Comparison of ENCODE assay signal across 1 cellular context in the genomic region with DNA sequence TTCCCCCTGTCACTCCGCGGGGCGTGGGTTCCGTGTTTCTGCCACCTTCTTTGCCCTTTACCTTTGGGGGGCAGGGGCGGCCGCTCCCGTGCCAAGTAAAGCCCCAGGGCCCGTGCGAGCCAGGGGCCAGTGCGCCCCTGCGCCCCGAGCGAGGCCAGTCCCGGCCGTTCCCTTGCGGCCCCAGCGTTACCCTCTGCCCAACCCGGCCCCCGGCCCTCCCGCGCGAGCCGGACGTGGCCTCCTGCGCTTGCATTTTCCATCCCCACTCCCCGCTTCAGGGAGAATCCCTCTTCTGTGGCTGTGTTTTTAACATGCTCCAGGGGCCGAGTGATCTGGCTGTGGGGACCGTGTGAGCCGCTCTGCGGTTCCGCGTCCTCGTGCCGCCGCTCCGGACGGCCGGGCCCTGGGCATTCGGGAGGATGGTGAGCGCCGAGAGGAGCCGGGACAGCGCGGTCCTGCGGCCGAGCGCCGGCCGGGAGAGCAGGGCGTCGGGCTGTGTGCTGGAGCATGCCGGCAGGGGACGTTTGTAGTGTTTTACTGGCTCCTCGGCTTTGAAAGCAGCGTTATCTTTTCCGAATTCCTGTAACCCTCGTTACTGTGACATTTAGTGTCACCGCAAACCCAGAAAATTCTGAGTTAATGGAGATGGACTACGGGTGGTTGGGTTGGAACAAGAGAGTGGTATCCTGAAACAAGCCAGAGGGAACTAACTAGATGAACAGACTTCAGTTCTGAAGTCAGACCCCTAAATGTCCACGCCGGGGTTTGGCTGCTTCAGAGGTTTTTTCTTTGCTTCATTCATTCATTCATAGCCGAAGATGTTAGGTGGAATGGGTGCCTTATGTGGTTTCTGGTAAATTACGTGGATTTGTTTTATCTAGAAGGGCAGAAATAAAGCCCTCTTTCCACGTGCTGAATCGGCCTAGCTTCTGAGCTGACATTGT.
A peak's percentile ranks its signal among the peaks of the same experiment; 100 is the strongest.
TF ChIP-seq lines count a peak whose summit lies in the region.

No MANE protein-coding gene starts in this region.

TF ChIP-seq in WTC11, 78 proteins besides CTCF, POLR2A, EP300 and RAD21 (continued from another document):
- TF ChIP-seq, protein P1, sequence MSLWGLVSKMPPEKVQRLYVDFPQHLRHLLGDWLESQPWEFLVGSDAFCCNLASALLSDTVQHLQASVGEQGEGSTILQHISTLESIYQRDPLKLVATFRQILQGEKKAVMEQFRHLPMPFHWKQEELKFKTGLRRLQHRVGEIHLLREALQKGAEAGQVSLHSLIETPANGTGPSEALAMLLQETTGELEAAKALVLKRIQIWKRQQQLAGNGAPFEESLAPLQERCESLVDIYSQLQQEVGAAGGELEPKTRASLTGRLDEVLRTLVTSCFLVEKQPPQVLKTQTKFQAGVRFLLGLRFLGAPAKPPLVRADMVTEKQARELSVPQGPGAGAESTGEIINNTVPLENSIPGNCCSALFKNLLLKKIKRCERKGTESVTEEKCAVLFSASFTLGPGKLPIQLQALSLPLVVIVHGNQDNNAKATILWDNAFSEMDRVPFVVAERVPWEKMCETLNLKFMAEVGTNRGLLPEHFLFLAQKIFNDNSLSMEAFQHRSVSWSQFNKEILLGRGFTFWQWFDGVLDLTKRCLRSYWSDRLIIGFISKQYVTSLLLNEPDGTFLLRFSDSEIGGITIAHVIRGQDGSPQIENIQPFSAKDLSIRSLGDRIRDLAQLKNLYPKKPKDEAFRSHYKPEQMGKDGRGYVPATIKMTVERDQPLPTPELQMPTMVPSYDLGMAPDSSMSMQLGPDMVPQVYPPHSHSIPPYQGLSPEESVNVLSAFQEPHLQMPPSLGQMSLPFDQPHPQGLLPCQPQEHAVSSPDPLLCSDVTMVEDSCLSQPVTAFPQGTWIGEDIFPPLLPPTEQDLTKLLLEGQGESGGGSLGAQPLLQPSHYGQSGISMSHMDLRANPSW (CRISPR knock-in tag; conservative IDR thresholded peaks at IDR 0.05; ENCODE audit: low read depth) = no peak
- no peak for TF ChIP-seq TP53 (CRISPR knock-in tag; IDR thresholded peaks at IDR 0.05)
- TF ChIP-seq NFATC4 (CRISPR knock-in tag; IDR thresholded peaks at IDR 0.05) = no peak
- no peak for TF ChIP-seq ZNF671 (CRISPR knock-in tag; IDR thresholded peaks at IDR 0.05)
- TF ChIP-seq GRHL2 (CRISPR knock-in tag; IDR thresholded peaks at IDR 0.05; ENCODE audit: insufficient replicate concordance, severe bottlenecking) = no peak
- TF ChIP-seq TEAD4 (CRISPR knock-in tag; IDR thresholded peaks at IDR 0.05) = no peak
- TF ChIP-seq JAZF1 (CRISPR knock-in tag; IDR thresholded peaks at IDR 0.05) = no peak
- no peak for TF ChIP-seq EMX1 (CRISPR knock-in tag; IDR thresholded peaks at IDR 0.05)
- TF ChIP-seq ZNF138 (CRISPR knock-in tag; conservative IDR thresholded peaks at IDR 0.05) = no peak
- TF ChIP-seq, protein P2, sequence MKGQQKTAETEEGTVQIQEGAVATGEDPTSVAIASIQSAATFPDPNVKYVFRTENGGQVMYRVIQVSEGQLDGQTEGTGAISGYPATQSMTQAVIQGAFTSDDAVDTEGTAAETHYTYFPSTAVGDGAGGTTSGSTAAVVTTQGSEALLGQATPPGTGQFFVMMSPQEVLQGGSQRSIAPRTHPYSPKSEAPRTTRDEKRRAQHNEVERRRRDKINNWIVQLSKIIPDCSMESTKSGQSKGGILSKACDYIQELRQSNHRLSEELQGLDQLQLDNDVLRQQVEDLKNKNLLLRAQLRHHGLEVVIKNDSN (CRISPR knock-in tag; IDR thresholded peaks at IDR 0.05) = no peak
- TF ChIP-seq, protein P3, sequence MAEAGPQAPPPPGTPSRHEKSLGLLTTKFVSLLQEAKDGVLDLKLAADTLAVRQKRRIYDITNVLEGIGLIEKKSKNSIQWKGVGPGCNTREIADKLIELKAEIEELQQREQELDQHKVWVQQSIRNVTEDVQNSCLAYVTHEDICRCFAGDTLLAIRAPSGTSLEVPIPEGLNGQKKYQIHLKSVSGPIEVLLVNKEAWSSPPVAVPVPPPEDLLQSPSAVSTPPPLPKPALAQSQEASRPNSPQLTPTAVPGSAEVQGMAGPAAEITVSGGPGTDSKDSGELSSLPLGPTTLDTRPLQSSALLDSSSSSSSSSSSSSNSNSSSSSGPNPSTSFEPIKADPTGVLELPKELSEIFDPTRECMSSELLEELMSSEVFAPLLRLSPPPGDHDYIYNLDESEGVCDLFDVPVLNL (CRISPR knock-in tag; IDR thresholded peaks at IDR 0.05; ENCODE audit: borderline replicate concordance, low read depth) = no peak
- TF ChIP-seq, protein P4, sequence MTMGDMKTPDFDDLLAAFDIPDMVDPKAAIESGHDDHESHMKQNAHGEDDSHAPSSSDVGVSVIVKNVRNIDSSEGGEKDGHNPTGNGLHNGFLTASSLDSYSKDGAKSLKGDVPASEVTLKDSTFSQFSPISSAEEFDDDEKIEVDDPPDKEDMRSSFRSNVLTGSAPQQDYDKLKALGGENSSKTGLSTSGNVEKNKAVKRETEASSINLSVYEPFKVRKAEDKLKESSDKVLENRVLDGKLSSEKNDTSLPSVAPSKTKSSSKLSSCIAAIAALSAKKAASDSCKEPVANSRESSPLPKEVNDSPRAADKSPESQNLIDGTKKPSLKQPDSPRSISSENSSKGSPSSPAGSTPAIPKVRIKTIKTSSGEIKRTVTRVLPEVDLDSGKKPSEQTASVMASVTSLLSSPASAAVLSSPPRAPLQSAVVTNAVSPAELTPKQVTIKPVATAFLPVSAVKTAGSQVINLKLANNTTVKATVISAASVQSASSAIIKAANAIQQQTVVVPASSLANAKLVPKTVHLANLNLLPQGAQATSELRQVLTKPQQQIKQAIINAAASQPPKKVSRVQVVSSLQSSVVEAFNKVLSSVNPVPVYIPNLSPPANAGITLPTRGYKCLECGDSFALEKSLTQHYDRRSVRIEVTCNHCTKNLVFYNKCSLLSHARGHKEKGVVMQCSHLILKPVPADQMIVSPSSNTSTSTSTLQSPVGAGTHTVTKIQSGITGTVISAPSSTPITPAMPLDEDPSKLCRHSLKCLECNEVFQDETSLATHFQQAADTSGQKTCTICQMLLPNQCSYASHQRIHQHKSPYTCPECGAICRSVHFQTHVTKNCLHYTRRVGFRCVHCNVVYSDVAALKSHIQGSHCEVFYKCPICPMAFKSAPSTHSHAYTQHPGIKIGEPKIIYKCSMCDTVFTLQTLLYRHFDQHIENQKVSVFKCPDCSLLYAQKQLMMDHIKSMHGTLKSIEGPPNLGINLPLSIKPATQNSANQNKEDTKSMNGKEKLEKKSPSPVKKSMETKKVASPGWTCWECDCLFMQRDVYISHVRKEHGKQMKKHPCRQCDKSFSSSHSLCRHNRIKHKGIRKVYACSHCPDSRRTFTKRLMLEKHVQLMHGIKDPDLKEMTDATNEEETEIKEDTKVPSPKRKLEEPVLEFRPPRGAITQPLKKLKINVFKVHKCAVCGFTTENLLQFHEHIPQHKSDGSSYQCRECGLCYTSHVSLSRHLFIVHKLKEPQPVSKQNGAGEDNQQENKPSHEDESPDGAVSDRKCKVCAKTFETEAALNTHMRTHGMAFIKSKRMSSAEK (CRISPR knock-in tag; IDR thresholded peaks at IDR 0.05; ENCODE audit: borderline replicate concordance) = no peak
- 0 out of 2 replicates have a peak, but pooled peaks have one; percentile 5 for TF ChIP-seq SP1 (CRISPR knock-in tag; conservative IDR thresholded peaks at IDR 0.05)
- TF ChIP-seq, protein P5, sequence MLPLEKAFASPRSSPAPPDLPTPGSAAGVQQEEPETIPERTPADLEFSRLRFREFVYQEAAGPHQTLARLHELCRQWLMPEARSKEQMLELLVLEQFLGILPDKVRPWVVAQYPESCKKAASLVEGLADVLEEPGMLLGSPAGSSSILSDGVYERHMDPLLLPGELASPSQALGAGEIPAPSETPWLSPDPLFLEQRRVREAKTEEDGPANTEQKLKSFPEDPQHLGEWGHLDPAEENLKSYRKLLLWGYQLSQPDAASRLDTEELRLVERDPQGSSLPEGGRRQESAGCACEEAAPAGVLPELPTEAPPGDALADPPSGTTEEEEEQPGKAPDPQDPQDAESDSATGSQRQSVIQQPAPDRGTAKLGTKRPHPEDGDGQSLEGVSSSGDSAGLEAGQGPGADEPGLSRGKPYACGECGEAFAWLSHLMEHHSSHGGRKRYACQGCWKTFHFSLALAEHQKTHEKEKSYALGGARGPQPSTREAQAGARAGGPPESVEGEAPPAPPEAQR (CRISPR knock-in tag; IDR thresholded peaks at IDR 0.05) = no peak
- TF ChIP-seq, protein P6, sequence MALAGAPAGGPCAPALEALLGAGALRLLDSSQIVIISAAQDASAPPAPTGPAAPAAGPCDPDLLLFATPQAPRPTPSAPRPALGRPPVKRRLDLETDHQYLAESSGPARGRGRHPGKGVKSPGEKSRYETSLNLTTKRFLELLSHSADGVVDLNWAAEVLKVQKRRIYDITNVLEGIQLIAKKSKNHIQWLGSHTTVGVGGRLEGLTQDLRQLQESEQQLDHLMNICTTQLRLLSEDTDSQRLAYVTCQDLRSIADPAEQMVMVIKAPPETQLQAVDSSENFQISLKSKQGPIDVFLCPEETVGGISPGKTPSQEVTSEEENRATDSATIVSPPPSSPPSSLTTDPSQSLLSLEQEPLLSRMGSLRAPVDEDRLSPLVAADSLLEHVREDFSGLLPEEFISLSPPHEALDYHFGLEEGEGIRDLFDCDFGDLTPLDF (CRISPR knock-in tag; IDR thresholded peaks at IDR 0.05) = no peak
- TF ChIP-seq ZNF396 (CRISPR knock-in tag; IDR thresholded peaks at IDR 0.05; ENCODE audit: borderline replicate concordance) = no peak
- TF ChIP-seq, protein P7, sequence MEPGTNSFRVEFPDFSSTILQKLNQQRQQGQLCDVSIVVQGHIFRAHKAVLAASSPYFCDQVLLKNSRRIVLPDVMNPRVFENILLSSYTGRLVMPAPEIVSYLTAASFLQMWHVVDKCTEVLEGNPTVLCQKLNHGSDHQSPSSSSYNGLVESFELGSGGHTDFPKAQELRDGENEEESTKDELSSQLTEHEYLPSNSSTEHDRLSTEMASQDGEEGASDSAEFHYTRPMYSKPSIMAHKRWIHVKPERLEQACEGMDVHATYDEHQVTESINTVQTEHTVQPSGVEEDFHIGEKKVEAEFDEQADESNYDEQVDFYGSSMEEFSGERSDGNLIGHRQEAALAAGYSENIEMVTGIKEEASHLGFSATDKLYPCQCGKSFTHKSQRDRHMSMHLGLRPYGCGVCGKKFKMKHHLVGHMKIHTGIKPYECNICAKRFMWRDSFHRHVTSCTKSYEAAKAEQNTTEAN (CRISPR knock-in tag; IDR thresholded peaks at IDR 0.05) = no peak
- peak; percentile 54; the same call in 1 of the 2 replicates for TF ChIP-seq MYBL2 (CRISPR knock-in tag; IDR thresholded peaks at IDR 0.05)
- TF ChIP-seq, protein P8, sequence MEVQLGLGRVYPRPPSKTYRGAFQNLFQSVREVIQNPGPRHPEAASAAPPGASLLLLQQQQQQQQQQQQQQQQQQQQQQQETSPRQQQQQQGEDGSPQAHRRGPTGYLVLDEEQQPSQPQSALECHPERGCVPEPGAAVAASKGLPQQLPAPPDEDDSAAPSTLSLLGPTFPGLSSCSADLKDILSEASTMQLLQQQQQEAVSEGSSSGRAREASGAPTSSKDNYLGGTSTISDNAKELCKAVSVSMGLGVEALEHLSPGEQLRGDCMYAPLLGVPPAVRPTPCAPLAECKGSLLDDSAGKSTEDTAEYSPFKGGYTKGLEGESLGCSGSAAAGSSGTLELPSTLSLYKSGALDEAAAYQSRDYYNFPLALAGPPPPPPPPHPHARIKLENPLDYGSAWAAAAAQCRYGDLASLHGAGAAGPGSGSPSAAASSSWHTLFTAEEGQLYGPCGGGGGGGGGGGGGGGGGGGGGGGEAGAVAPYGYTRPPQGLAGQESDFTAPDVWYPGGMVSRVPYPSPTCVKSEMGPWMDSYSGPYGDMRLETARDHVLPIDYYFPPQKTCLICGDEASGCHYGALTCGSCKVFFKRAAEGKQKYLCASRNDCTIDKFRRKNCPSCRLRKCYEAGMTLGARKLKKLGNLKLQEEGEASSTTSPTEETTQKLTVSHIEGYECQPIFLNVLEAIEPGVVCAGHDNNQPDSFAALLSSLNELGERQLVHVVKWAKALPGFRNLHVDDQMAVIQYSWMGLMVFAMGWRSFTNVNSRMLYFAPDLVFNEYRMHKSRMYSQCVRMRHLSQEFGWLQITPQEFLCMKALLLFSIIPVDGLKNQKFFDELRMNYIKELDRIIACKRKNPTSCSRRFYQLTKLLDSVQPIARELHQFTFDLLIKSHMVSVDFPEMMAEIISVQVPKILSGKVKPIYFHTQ (CRISPR knock-in tag; IDR thresholded peaks at IDR 0.05) = no peak
